Comparison of ENCODE assay signal across 26 cellular contexts in the genomic region with DNA sequence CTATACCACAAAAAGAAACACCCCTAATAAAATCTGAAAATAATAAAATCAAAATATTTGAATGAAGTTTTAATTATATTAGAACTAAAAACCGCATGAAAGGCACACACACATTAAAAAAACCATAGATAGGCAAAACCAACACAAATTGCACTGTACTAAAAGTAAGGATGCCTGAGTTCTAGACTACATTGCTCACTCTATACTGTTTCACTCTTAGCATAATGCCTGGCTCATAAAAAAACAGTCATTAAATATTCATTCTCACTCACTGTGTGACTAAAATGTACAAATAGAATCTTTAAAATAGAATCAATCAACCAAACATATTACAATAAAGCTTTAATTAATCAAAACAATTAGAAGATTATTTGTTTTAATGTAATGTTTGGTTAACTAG.
"Had no signal": no experiment of that assay in that cellular context is flagged by ENCODE, and none has a peak within 500 bp of the region (broad histone marks: within the 10 kb centered on the region; RNA-seq: fewer than 3 reads in every experiment).

No MANE protein-coding gene starts in this region.

- H3K9me3 ChIP-seq: suprapubic skin, testis, thoracic aorta, thyroid gland, upper lobe of right lung, uterus, vagina had no signal

- H3K27ac ChIP-seq: stomach, suprapubic skin, testis, thoracic aorta, thyroid gland, tibial artery, tibial nerve, transverse colon, upper lobe of left lung, upper lobe of right lung, uterus, vagina had no signal

- H3K4me3 ChIP-seq: stomach, suprapubic skin, testis, thoracic aorta, thyroid gland, tibial artery, tibial nerve, transverse colon, upper lobe of left lung, upper lobe of right lung, uterus, vagina had no signal

- H3K36me3 ChIP-seq: stomach, suprapubic skin, thoracic aorta, thyroid gland, tibial artery, tibial nerve, transverse colon, upper lobe of left lung, upper lobe of right lung, uterus, vagina had no signal

- ATAC-seq: stimulated activated effector memory CD8-positive, alpha-beta T cell treated with anti-CD3 and anti-CD28 coated beads, Interleukin-12 subunit alpha, Interleukin-12 subunit beta, amount 100 ng/mL, for 72 hours; stimulated activated memory B cell treated with anti-CD40 and anti-IgM and Interleukin-4, amounts not matched to agents 10 μg/mL and 1 μg/mL and 100 μg/mL, for 72 hours; stimulated activated naive B cell treated with anti-CD40 and anti-IgM and Interleukin-4, amounts not matched to agents 10 μg/mL and 1 μg/mL and 100 μg/mL, for 72 hours; stimulated activated naive CD8-positive, alpha-beta T cell treated with anti-CD3 and anti-CD28 coated beads, Interleukin-15, amount 100 ng/mL, for 72 hours; stimulated activated naive CD8-positive, alpha-beta T cell treated with anti-CD3 and anti-CD28 coated beads, Interleukin-15, Interleukin-2, amounts not matched to agents 100 U/mL and 50 U/mL, for 24 hours; upper lobe of right lung had no signal

- DNase-seq: stimulated activated CD4-positive, alpha-beta T cell treated with anti-CD3 and anti-CD28 coated beads, Interleukin-2, amount 100 ng/mL, for 48 hours; stimulated activated CD4-positive, alpha-beta T cell treated with anti-CD3 and anti-CD28 coated beads, Interleukin-4, amount 100 ng/mL, for 1 hour; stimulated activated CD4-positive, alpha-beta T cell treated with anti-CD3 and anti-CD28 coated beads, Interleukin-4, amount 100 ng/mL, for 24 hours; stimulated activated CD4-positive, alpha-beta T cell treated with anti-CD3 and anti-CD28 coated beads, Interleukin-4, amount 100 ng/mL, for 4 hours; stimulated activated CD8-positive, alpha-beta memory T cell treated with anti-CD3 and anti-CD28 coated beads, Interleukin-4, amount 100 ng/mL, for 48 hours; stimulated activated naive B cell treated with anti-CD40 and anti-IgM and Interleukin-4, amounts not matched to agents 10 μg/mL and 1 μg/mL and 100 μg/mL, for 72 hours; stimulated activated naive CD4-positive, alpha-beta T cell; stimulated activated naive CD4-positive, alpha-beta T cell treated with Interleukin-2 at 50 U/mL for 16 hours; stimulated activated naive CD8-positive, alpha-beta T cell treated with anti-CD3 and anti-CD28 coated beads, Interleukin-15, amount 100 ng/mL, for 72 hours; stimulated activated naive CD8-positive, alpha-beta T cell treated with anti-CD3 and anti-CD28 coated beads, Interleukin-15, Interleukin-2, amounts not matched to agents 100 U/mL and 50 U/mL, for 24 hours; stomach; substantia nigra; testis; thyroid gland; tibial artery; transverse colon; trophoblast cell; upper lobe of left lung; upper lobe of right lung; uterus had no signal

- H3K4me1 ChIP-seq: stomach, suprapubic skin, testis, thyroid gland, tibial artery, tibial nerve, transverse colon, upper lobe of left lung, upper lobe of right lung, uterus, vagina had no signal

- H3K27me3 ChIP-seq: stomach, suprapubic skin, testis, thyroid gland, tibial artery, tibial nerve, transverse colon, upper lobe of left lung, upper lobe of right lung, uterus, vagina had no signal
